8 cellular contexts compared by ENCODE assay signal in genomic region chr5:96663608-96664007, GRCh38. TPM values are rescaled to one million over a fixed set of nuclear protein-coding genes. Genes with fewer than 3 reads are reported as not detected.
DNase-seq lines count a peak whose midpoint lies in the region; ATAC-seq, FAIRE-seq and TF ChIP-seq lines count a peak whose summit lies in the region.

No MANE protein-coding gene starts in this region.

- peak overlapping the region; percentile 94 for H3K27ac ChIP-seq in PC-9
- peak overlapping the region in 3 of 4 donors; percentile 89 to 98 (median 96) for H3K27ac ChIP-seq in pancreas

- peaks cover 57% of the 10 kb centered on the region for H3K79me2 ChIP-seq in PC-9 (ENCODE audit: low read depth)

- peak overlapping the region; percentile 79 for H3K27ac Mint-ChIP-seq in Calu3 (ENCODE audit: unreplicated experiment)

- CTCF ChIA-PET in Calu3 (lab: Charles Lee) = interaction anchor here (1.7 to 3.4 kb wide), 3 partner anchors 34 to 49 kb away, joined by 6 to 18 read pairs (median 17); no protein-coding TSS in a partner anchor
- CTCF ChIA-PET in PC-9 (lab: Charles Lee) = interaction anchor here (0.6 kb wide), 1 partner anchor 22 kb away, joined by 4 read pairs; no protein-coding TSS in a partner anchor

- peaks cover 28% of the 10 kb centered on the region for H4K20me1 ChIP-seq in PC-9 (ENCODE audit: insufficient read depth)

- BruUV-seq in Calu3 (replicated peaks; lab: Mats Ljungman, UMichigan) = no TSS peak
- BruUV-seq in PC-9 (replicated peaks; lab: Mats Ljungman, UMichigan) = no TSS peak

- H3K4me2 ChIP-seq in PC-9 = peak overlapping the region; percentile 88

- H3K9me3 Mint-ChIP-seq in Calu3 (ENCODE audit: low read depth, unreplicated experiment) = no peaks in the 10 kb centered on the region

- peak overlapping the region; percentile 97 for H3K4me3 Mint-ChIP-seq in Calu3 (ENCODE audit: low read depth, unreplicated experiment)

- no peak for FAIRE-seq in pancreas (lab: Jason Lieb, UNC)

- H3K9me3 ChIP-seq in PC-9 (ENCODE audit: insufficient read depth, low read depth) (no peaks in the 10 kb centered on the region), pancreas (no peaks in the 10 kb centered on the region)

- peaks cover 62% of the 10 kb centered on the region for H3K4me1 Mint-ChIP-seq in Calu3 (ENCODE audit: low read depth, unreplicated experiment)

- H3K36me3 Mint-ChIP-seq in Calu3 (ENCODE audit: insufficient read depth, unreplicated experiment) = peaks cover 28% of the 10 kb centered on the region

- H3K36me3 ChIP-seq in PC-9 (ENCODE audit: low read depth) = no peaks in the 10 kb centered on the region
- H3K36me3 ChIP-seq in pancreas = no peaks in the 10 kb centered on the region

- DNase-seq in Calu3 = no peak
- DNase-seq in PC-9 = no peak
- no peak for DNase-seq in epithelial cell of proximal tubule (ENCODE audit: low read depth)
- no peak for DNase-seq in pancreas
- no peak for DNase-seq in GM10266 (ENCODE audit: extremely low spot score)
- DNase-seq in sciatic nerve (ENCODE audit: low spot score) = no peak
- no peak for DNase-seq in NCI-H524 treated with DMSO at 0.1 percent for 48 hours (lab: John Stamatoyannopoulos, UW)
- DNase-seq in COLO829 (ENCODE audit: low spot score) = no peak

- ATAC-seq in pancreas = no peak
- ATAC-seq in sciatic nerve = no peak

- intact Hi-C loops in Calu3 (cut with micrococcal nuclease; ENCODE audit: unreplicated experiment) (loop anchor here (5.0 kb wide), 1 partner anchor 39 kb away; no protein-coding TSS in a partner anchor), PC-9 (cut with micrococcal nuclease; ENCODE audit: unreplicated experiment) (loop anchor here (2.0 to 10.0 kb wide), 4 partner anchors 43 to 501 kb away; partner anchors contain the start of gene LNPEP), pancreas (cut with DNase I) (no loop called here), sciatic nerve (cut with DNase I) (no loop called here)

- POLR2A ChIA-PET in PC-9 (lab: Charles Lee; ENCODE audit: unreplicated experiment) = interaction anchor here (0.7 to 2.8 kb wide), 2 partner anchors 11 to 22 kb away, joined by 8 to 17 read pairs; no protein-coding TSS in a partner anchor

- peaks cover 46% of the 10 kb centered on the region for H3K4me1 ChIP-seq in PC-9 (replicated peaks; ENCODE audit: insufficient read depth)
- H3K4me1 ChIP-seq in pancreas = peaks cover 0 to 23% (median 17%) of the 10 kb centered on the region in 3 donors

- peak overlapping the region; percentile 63 for H2AFZ ChIP-seq in PC-9

- H3K4me3 ChIP-seq in PC-9 = peak overlapping the region; percentile 88
- peak overlapping the region; percentile 82 for H3K4me3 ChIP-seq in epithelial cell of proximal tubule (ENCODE audit: low read depth, low read length)
- peak overlapping the region; percentile 78 to 93 (median 89) for H3K4me3 ChIP-seq in pancreas

- TF ChIP-seq CTCF in Calu3 (IDR thresholded peaks at IDR 0.05; ENCODE audit: unreplicated experiment) = no peak
- TF ChIP-seq CTCF in PC-9 (conservative IDR thresholded peaks at IDR 0.05) = no peak
- TF ChIP-seq CTCF in epithelial cell of proximal tubule (conservative IDR thresholded peaks at IDR 0.05; ENCODE audit: low read depth, low read length) = no peak
- no peak for TF ChIP-seq CTCF in pancreas (IDR thresholded peaks at IDR 0.05)
- no peak for TF ChIP-seq CTCF in GM10266 (IDR thresholded peaks at IDR 0.05; ENCODE audit: control insufficient read depth, insufficient read depth, low read depth, missing control alignments)

- H3F3A ChIP-seq in PC-9 (ENCODE audit: insufficient read depth, low read depth) = peaks cover 35% of the 10 kb centered on the region

- H3K27me3 ChIP-seq in PC-9 (ENCODE audit: insufficient read depth, low read depth) (no peaks in the 10 kb centered on the region), pancreas (no peaks in the 10 kb centered on the region)

- no peaks in the 10 kb centered on the region for H3K9me2 ChIP-seq in PC-9 (ENCODE audit: insufficient read depth)

- 44 to 45% methylated on average over 6 of the region's 6 CpGs for WGBS in pancreas, 2 donors

- H3K27me3 Mint-ChIP-seq in Calu3 (ENCODE audit: unreplicated experiment) = no peaks in the 10 kb centered on the region

RNA-seq across cellular contexts. Expression of gene CAST, which starts 1.4 kb away (rescaled TPM):
- total RNA-seq in Calu3 (2022) (342 and 395 TPM in 2 replicates), PC-9 (2021) (234 and 289 TPM in 2 replicates), epithelial cell of proximal tubule (108 and 135 TPM in 2 replicates), pancreas (100 to 1,000 TPM in 1 of 6 donors, 10 to 100 TPM in 5; 56.4 to 100 (median 68.1) TPM), sciatic nerve (295 TPM)
- 10 to 100 TPM; 26.5 to 37.5 TPM for polyA plus RNA-seq in pancreas

Comparison
In these comparisons a context has a peak if more than half of its experiments do, and no peak if none do; other contexts are left out.
1. intact Hi-C loops: an anchor here in Calu3 (5.0 kb wide) and PC-9 (2.0 to 10.0 kb wide); none called in pancreas and sciatic nerve.